ENCODE assay signal across 21 cellular contexts in genomic region chr16:50597563-50598255, GRCh38.
"Had no signal": no experiment of that assay in that cellular context is flagged by ENCODE, and none has a peak within 500 bp of the region (broad histone marks: within the 10 kb centered on the region; RNA-seq: fewer than 3 reads in every experiment).

No MANE protein-coding gene starts in this region.

- H3K9me3 Mint-ChIP-seq: activated naive CD8-positive, alpha-beta T cell treated with anti-CD3 and anti-CD28 coated beads, Interleukin-2, amount 10 ng/mL, durations not matched to agents 7 days and 5 days; naive B cell; stimulated activated memory B cell treated with anti-CD40 and anti-IgM and Interleukin-4, amounts not matched to agents 10 μg/mL and 1 μg/mL and 100 μg/mL, for 72 hours; T-cell had no signal

- H3K27me3 ChIP-seq: foreskin keratinocyte, neutrophil, stomach, suprapubic skin, vagina had no signal

- DNase-seq: activated CD4-positive, alpha-beta T cell treated with anti-CD3 and anti-CD28 coated beads for 1 hour; activated gamma-delta T cell treated with Interleukin-2 at 50 U/mL for 16 hours; activated naive CD8-positive, alpha-beta T cell treated with anti-CD3 and anti-CD28 coated beads, Interleukin-2, amount 10 ng/mL, durations not matched to agents 7 days and 5 days; activated T-cell treated with anti-CD3 and anti-CD28 coated beads, Interleukin-2, amount 50 U/mL, for 1 hour; cerebellar nuclear complex; cortex of kidney; foreskin keratinocyte; hippocampal formation; mesendoderm; naive B cell; stimulated activated CD4-positive, alpha-beta T cell treated with anti-CD3 and anti-CD28 coated beads, Interleukin-15, amount 100 ng/mL, for 24 hours; T-cell; trophoblast cell had no signal

- ATAC-seq: foreskin keratinocyte; stimulated activated memory B cell treated with anti-CD40 and anti-IgM and Interleukin-4, amounts not matched to agents 10 μg/mL and 1 μg/mL and 100 μg/mL, for 72 hours; T-cell had no signal

- H3K27ac ChIP-seq: epithelial cell of prostate, foreskin keratinocyte, neutrophil, parathyroid adenoma, suprapubic skin, vagina had no signal

- H3K36me3 Mint-ChIP-seq: activated naive CD8-positive, alpha-beta T cell treated with anti-CD3 and anti-CD28 coated beads, Interleukin-2, amount 10 ng/mL, durations not matched to agents 7 days and 5 days; naive B cell; stimulated activated memory B cell treated with anti-CD40 and anti-IgM and Interleukin-4, amounts not matched to agents 10 μg/mL and 1 μg/mL and 100 μg/mL, for 72 hours; T-cell had no signal

- H3K4me1 ChIP-seq: foreskin keratinocyte, parathyroid adenoma had no signal

- H3K27me3 Mint-ChIP-seq: activated naive CD8-positive, alpha-beta T cell treated with anti-CD3 and anti-CD28 coated beads, Interleukin-2, amount 10 ng/mL, durations not matched to agents 7 days and 5 days; stimulated activated memory B cell treated with anti-CD40 and anti-IgM and Interleukin-4, amounts not matched to agents 10 μg/mL and 1 μg/mL and 100 μg/mL, for 72 hours; T-cell had no signal

- H3K27ac Mint-ChIP-seq: activated naive CD8-positive, alpha-beta T cell treated with anti-CD3 and anti-CD28 coated beads, Interleukin-2, amount 10 ng/mL, durations not matched to agents 7 days and 5 days; stimulated activated memory B cell treated with anti-CD40 and anti-IgM and Interleukin-4, amounts not matched to agents 10 μg/mL and 1 μg/mL and 100 μg/mL, for 72 hours; T-cell had no signal

- H3K9me3 ChIP-seq: neutrophil, stomach, suprapubic skin, vagina had no signal

- H3K4me1 Mint-ChIP-seq: stimulated activated memory B cell treated with anti-CD40 and anti-IgM and Interleukin-4, amounts not matched to agents 10 μg/mL and 1 μg/mL and 100 μg/mL, for 72 hours had no signal

- H3K36me3 ChIP-seq: neutrophil, stomach, suprapubic skin, vagina had no signal

- H3K4me3 Mint-ChIP-seq: activated naive CD8-positive, alpha-beta T cell treated with anti-CD3 and anti-CD28 coated beads, Interleukin-2, amount 10 ng/mL, durations not matched to agents 7 days and 5 days; naive B cell; stimulated activated memory B cell treated with anti-CD40 and anti-IgM and Interleukin-4, amounts not matched to agents 10 μg/mL and 1 μg/mL and 100 μg/mL, for 72 hours; T-cell had no signal

- H3K4me3 ChIP-seq: skin epidermis, stomach, suprapubic skin, vagina had no signal
